8 cellular contexts compared by ENCODE assay signal in genomic region chr1:26786437-26787380, GRCh38. TPM values are rescaled to one million over a fixed set of nuclear protein-coding genes. Genes with fewer than 3 reads are reported as not detected.
DNase-seq lines count a peak whose midpoint lies in the region; ATAC-seq and TF ChIP-seq lines count a peak whose summit lies in the region.

No MANE protein-coding gene starts in this region.

- H3K9ac ChIP-seq in adipocyte (ENCODE audit: low read length) (peak overlapping the region; percentile 99), parathyroid adenoma (no peak overlapping the region)

- no peaks in the 10 kb centered on the region for H3K27me3 Mint-ChIP-seq in CD4-positive, alpha-beta T cell
- H3K27me3 Mint-ChIP-seq in GM23338 (ENCODE audit: insufficient read depth, low read depth, poor library complexity) = peaks cover 14% of the 10 kb centered on the region

- CTCF ChIA-PET in CD4-positive, alpha-beta T cell (lab: Charles Lee) = interaction anchor here (0.8 to 2.2 kb wide), 9 partner anchors 15 to 286 kb away, joined by 3 to 10 read pairs (median 4); no protein-coding TSS in a partner anchor

- peaks cover 47% of the 10 kb centered on the region for H3K36me3 Mint-ChIP-seq in CD4-positive, alpha-beta T cell (ENCODE audit: low read depth)
- peaks cover 9% of the 10 kb centered on the region for H3K36me3 Mint-ChIP-seq in GM23338 (ENCODE audit: low read depth)

- peak overlapping the region; percentile 95 for H3K27ac ChIP-seq in CD4-positive, alpha-beta T cell (ENCODE audit: low read depth, low read length)
- H3K27ac ChIP-seq in GM23338 (ENCODE audit: low read depth) (peak overlapping the region; percentile 93), parathyroid adenoma (peak overlapping the region; percentile 98)

- H3K9me2 ChIP-seq in GM23338 (ENCODE audit: insufficient read depth) = no peaks in the 10 kb centered on the region

- H3K4me1 ChIP-seq in GM23338 (ENCODE audit: insufficient read depth) = peaks cover 37% of the 10 kb centered on the region
- H3K4me1 ChIP-seq in adipocyte (ENCODE audit: control insufficient read depth, insufficient read depth, low read length) = peaks cover 88% of the 10 kb centered on the region
- peaks cover 28% of the 10 kb centered on the region for H3K4me1 ChIP-seq in parathyroid adenoma

- peak overlapping the region; percentile 89 for H2AFZ ChIP-seq in GM23338
- peak overlapping the region; percentile 78 for H2AFZ ChIP-seq in parathyroid adenoma

- H3K4me3 Mint-ChIP-seq in CD4-positive, alpha-beta T cell = peak overlapping the region; percentile 98
- peak overlapping the region; percentile 94 for H3K4me3 Mint-ChIP-seq in GM23338

- H3K79me2 ChIP-seq in GM23338 (replicated peaks; ENCODE audit: insufficient read depth) = no peaks in the 10 kb centered on the region
- H3K79me2 ChIP-seq in parathyroid adenoma = no peaks in the 10 kb centered on the region

- POLR2A ChIA-PET in CD4-positive, alpha-beta T cell (lab: Charles Lee) = interaction anchor here (0.6 to 8.3 kb wide), 27 partner anchors 10 to 450 kb away, joined by 3 to 346 read pairs (median 5); partner anchors contain the start of genes ARID1A, GPATCH3, GPN2 and NUDC

- TF ChIP-seq CTCF in CD4-positive, alpha-beta T cell (IDR thresholded peaks at IDR 0.05) = no peak
- TF ChIP-seq CTCF in GM23338 (conservative IDR thresholded peaks at IDR 0.05; ENCODE audit: low read depth in 2 of 2) = no peak
- no peak for TF ChIP-seq CTCF in parathyroid adenoma (IDR thresholded peaks at IDR 0.05)

- H3K4me3 ChIP-seq in GM23338 = peak overlapping the region; percentile 99
- peak overlapping the region; percentile 90 for H3K4me3 ChIP-seq in adipocyte (ENCODE audit: low read length)
- H3K4me3 ChIP-seq in parathyroid adenoma (ENCODE audit: low read depth, low read length) = peak overlapping the region; percentile 82

- peak overlapping the region; percentile 96 for H3K27ac Mint-ChIP-seq in CD4-positive, alpha-beta T cell
- peak overlapping the region; percentile 98 for H3K27ac Mint-ChIP-seq in GM23338

- peaks cover 16% of the 10 kb centered on the region for H3F3A ChIP-seq in GM23338 (replicated peaks; ENCODE audit: low read depth)

- no peaks in the 10 kb centered on the region for H3K36me3 ChIP-seq in GM23338 (ENCODE audit: insufficient read depth)
- H3K36me3 ChIP-seq in adipocyte (ENCODE audit: control insufficient read depth, insufficient read depth, low read length, severe bottlenecking) = peaks cover 9% of the 10 kb centered on the region
- H3K36me3 ChIP-seq in parathyroid adenoma (ENCODE audit: control insufficient read depth, insufficient read depth, low read length) = no peaks in the 10 kb centered on the region

- H3K4me2 ChIP-seq in GM23338 = peak overlapping the region; percentile 97
- H3K4me2 ChIP-seq in parathyroid adenoma (ENCODE audit: low read length) = peak overlapping the region; percentile 79

- peak in 2 of 10 experiments; percentile 16 to 24 for DNase-seq in CD4-positive, alpha-beta T cell
- DNase-seq in GM23338 (ENCODE audit: low spot score) = peak; percentile 69
- DNase-seq in OCI-M1 (lab: John Stamatoyannopoulos, UW) = peak; percentile 98
- peak; percentile 73 for DNase-seq in adipocyte (ENCODE audit: low read depth)
- DNase-seq in left cardiac atrium = peak; percentile 75

- intact Hi-C loops in CD4-positive, alpha-beta T cell (cut with DNase I, micrococcal nuclease) = loop anchor here (2.0 to 10.0 kb wide), 4 partner anchors 42 to 879 kb away; partner anchors contain the start of gene STMN1 (in 1 of the 2)
- intact Hi-C loops in left cardiac atrium (cut with DNase I) = loop anchor here (5.0 to 10.0 kb wide), 3 partner anchors 34 to 282 kb away; partner anchors contain the start of gene ARID1A (in 1 of the 2)

- TF ChIP-seq POLR2A in GM18505 (IDR thresholded peaks at IDR 0.05; ENCODE audit: borderline replicate concordance, extremely low read depth, insufficient read depth, insufficient read length) = no peak

- ATAC-seq in CD4-positive, alpha-beta T cell (ENCODE audit: poor library complexity) = no peak
- peak; percentile 47 for ATAC-seq in GM23338
- ATAC-seq in left cardiac atrium = peak; percentile 50 to 69
- no peak for ATAC-seq in GM18505 (IDR thresholded peaks at IDR 0.05; ENCODE audit: unreplicated experiment)
- ATAC-seq in HG03521 (IDR thresholded peaks at IDR 0.05; ENCODE audit: unreplicated experiment) = no peak

- H3K27me3 ChIP-seq in CD4-positive, alpha-beta T cell (ENCODE audit: control insufficient read depth, insufficient read depth, low read length) = no peaks in the 10 kb centered on the region
- H3K27me3 ChIP-seq in GM23338 (ENCODE audit: insufficient read depth) (no peaks in the 10 kb centered on the region), adipocyte (replicated peaks; ENCODE audit: control insufficient read depth, insufficient read depth, low read length) (no peaks in the 10 kb centered on the region), parathyroid adenoma (ENCODE audit: control insufficient read depth, insufficient read depth, low read length) (no peaks in the 10 kb centered on the region)

- H3K4me1 Mint-ChIP-seq in CD4-positive, alpha-beta T cell (ENCODE audit: low read depth) = peaks cover 81% of the 10 kb centered on the region
- peaks cover 53% of the 10 kb centered on the region for H3K4me1 Mint-ChIP-seq in GM23338

- no peaks in the 10 kb centered on the region for H3K9me3 Mint-ChIP-seq in CD4-positive, alpha-beta T cell
- H3K9me3 Mint-ChIP-seq in GM23338 = no peaks in the 10 kb centered on the region; the same call in 1 of the 3 replicates

- H3K9me3 ChIP-seq in CD4-positive, alpha-beta T cell (ENCODE audit: control insufficient read depth, low read length) = no peaks in the 10 kb centered on the region
- no peaks in the 10 kb centered on the region for H3K9me3 ChIP-seq in adipocyte (ENCODE audit: control insufficient read depth, low read length)
- no peaks in the 10 kb centered on the region for H3K9me3 ChIP-seq in parathyroid adenoma (ENCODE audit: control insufficient read depth, low read length)

- no peaks in the 10 kb centered on the region; the same call in none of the 2 replicates for H4K20me1 ChIP-seq in GM23338 (replicated peaks; ENCODE audit: insufficient read depth)

RNA-seq across cellular contexts. Expression of gene PIGV, which starts 1.0 kb away (rescaled TPM):
- total RNA-seq in CD4-positive, alpha-beta T cell = 1 to 10 TPM; 3.8 to 4.7 TPM
- total RNA-seq in GM23338 (2014; rRNA removed; shearing (Covaris generic)) = 11.7 and 12.6 TPM in 2 replicates
- polyA plus RNA-seq in GM23338 (2016; fragmentation: Nextera tagmentation; extraction: Ambion mirVana) = 3.8 and 4.5 TPM in 2 replicates
- total RNA-seq in left cardiac atrium = 1 to 10 TPM; 6.1 to 6.7 TPM

RNA-seq across cellular contexts. Expression of gene ZDHHC18, which starts 39.8 kb away (rescaled TPM):
- 10 to 100 TPM; 46.2 to 48.0 TPM for total RNA-seq in CD4-positive, alpha-beta T cell
- 15.5 and 26.8 TPM in 2 replicates for total RNA-seq in GM23338 (2014; rRNA removed; shearing (Covaris generic))
- 5.6 and 6.3 TPM in 2 replicates for polyA plus RNA-seq in GM23338 (2016; fragmentation: Nextera tagmentation; extraction: Ambion mirVana)
- 10 to 100 TPM; 15.6 to 18.6 TPM for total RNA-seq in left cardiac atrium

Comparison
In these comparisons a context has a peak if more than half of its experiments do, and no peak if none do; other contexts are left out.
1. ATAC-seq: peak in GM23338 (single experiment) and left cardiac atrium (2 of 2); none in CD4-positive, alpha-beta T cell (single experiment), GM18505 (single experiment) and HG03521 (single experiment).
2. Peak in every context shown above with its lines, with median percentiles within 50 percentile points of each other: H3K27ac ChIP-seq and H3K4me3 ChIP-seq.